In genomic region chr2:65574911-65575444, GRCh38 we compare ENCODE assay signal across 18 cellular contexts.
DNase-seq lines count a peak whose midpoint lies in the region; ATAC-seq and TF ChIP-seq lines count a peak whose summit lies in the region.
"Had no signal": no experiment of that assay in that cellular context is flagged by ENCODE, and none has a peak within 500 bp of the region (broad histone marks: within the 10 kb centered on the region; RNA-seq: fewer than 3 reads in every experiment).

No MANE protein-coding gene starts in this region.

- peak overlapping the region; percentile 14 to 73 (median 52); a peak in 19 of 22 replicates for H3K4me2 ChIP-seq in BLaER1 treated with 17β-estradiol and CSF1 and Interleukin-3, amounts not matched to agents 10 nM and 100 nM

- H3K4me1 Mint-ChIP-seq in progenitor cell of endocrine pancreas (ENCODE audit: low read depth) (peaks cover 2% of the 10 kb centered on the region), T-cell (peaks cover 2 to 6% (median 3%) of the 10 kb centered on the region in 3 donors)

- H3K27ac Mint-ChIP-seq in progenitor cell of endocrine pancreas (no peak overlapping the region), T-cell (no peak overlapping the region)
- H3K27ac Mint-ChIP-seq: activated naive CD4-positive, alpha-beta T cell treated with anti-CD3 and anti-CD28 coated beads, Interleukin-2, amount 10 ng/mL, durations not matched to agents 7 days and 5 days; IgD-negative memory B cell had no signal

- intact Hi-C loops in sciatic nerve (cut with DNase I): no loop called here

- peaks cover 9 to 35% (median 19%) of the 10 kb centered on the region in 10 experiments for H3K4me1 ChIP-seq in BLaER1 treated with 17β-estradiol and CSF1 and Interleukin-3, amounts not matched to agents 10 nM and 100 nM
- peaks cover 14% of the 10 kb centered on the region for H3K4me1 ChIP-seq in RWPE2 (ENCODE audit: insufficient read depth, poor library complexity, severe bottlenecking)

- peak overlapping the region in 3 of 11 experiments; percentile 1 to 31 (median 31); a peak in 4 of 22 replicates for H3K9ac ChIP-seq in BLaER1 treated with 17β-estradiol and CSF1 and Interleukin-3, amounts not matched to agents 10 nM and 100 nM

- POLR2A ChIA-PET in T-cell (lab: Charles Lee): no interaction called here

- TF ChIP-seq CTCF in RWPE2 (IDR thresholded peaks at IDR 0.05; ENCODE audit: poor library complexity, severe bottlenecking) (no peak), progenitor cell of endocrine pancreas (IDR thresholded peaks at IDR 0.05; ENCODE audit: unreplicated experiment) (no peak)

- H3K9me3 ChIP-seq in BLaER1 treated with 17β-estradiol and CSF1 and Interleukin-3, amounts not matched to agents 10 nM and 100 nM (replicated peaks in 1 of 11): no peaks in the 10 kb centered on the region
- no peaks in the 10 kb centered on the region for H3K9me3 ChIP-seq in RWPE2 (ENCODE audit: severe bottlenecking)
- H3K9me3 ChIP-seq: esophagus muscularis mucosa had no signal

- CTCF ChIA-PET in T-cell (lab: Charles Lee): no interaction called here

- H3K27me3 Mint-ChIP-seq in progenitor cell of endocrine pancreas: peaks cover 7% of the 10 kb centered on the region
- peaks cover 6 to 7% of the 10 kb centered on the region in 2 donors for H3K27me3 Mint-ChIP-seq in T-cell

- H3K27ac ChIP-seq in BLaER1 treated with 17β-estradiol and CSF1 and Interleukin-3, amounts not matched to agents 10 nM and 100 nM: peak overlapping the region in 2 of 11 experiments; percentile 9 to 30; a peak in 1 of 22 replicates
- H3K27ac ChIP-seq in RWPE2 (ENCODE audit: poor library complexity, severe bottlenecking) (peak overlapping the region; percentile 94), caudate nucleus (ENCODE audit: low read depth, low read length) (no peak overlapping the region)

- H4K20me1 ChIP-seq in BLaER1 treated with 17β-estradiol and CSF1 and Interleukin-3, amounts not matched to agents 10 nM and 100 nM: no peaks in the 10 kb centered on the region

- H3K4me3 ChIP-seq in BLaER1 treated with 17β-estradiol and CSF1 and Interleukin-3, amounts not matched to agents 10 nM and 100 nM: no peak overlapping the region
- H3K4me3 ChIP-seq in RWPE2 (ENCODE audit: severe bottlenecking): no peak overlapping the region
- H3K4me3 ChIP-seq: esophagus muscularis mucosa had no signal

- no peak for DNase-seq in RWPE2 (ENCODE audit: low spot score)
- peak; percentile 27 for DNase-seq in fibroblast of peridontal ligament (ENCODE audit: extremely low read depth)
- DNase-seq in sciatic nerve (ENCODE audit: low spot score): no peak
- DNase-seq in progenitor cell of endocrine pancreas (ENCODE audit: low spot score, unreplicated experiment): no peak
- no peak for DNase-seq in caudate nucleus (lab: John Stamatoyannopoulos, UW)
- DNase-seq in NAMALWA (ENCODE audit: low spot score): no peak
- DNase-seq in T-cell: no peak
- DNase-seq: activated naive CD4-positive, alpha-beta T cell treated with anti-CD3 and anti-CD28 coated beads, Interleukin-2, amount 10 ng/mL, durations not matched to agents 7 days and 5 days; NCI-H1048; NCI-H2081 treated with DMSO at 0.1 percent for 48 hours; NCI-H526; OCI-M1; right cardiac atrium had no signal

- H3K27me3 ChIP-seq in BLaER1 treated with 17β-estradiol and CSF1 and Interleukin-3, amounts not matched to agents 10 nM and 100 nM: no peaks in the 10 kb centered on the region
- no peaks in the 10 kb centered on the region for H3K27me3 ChIP-seq in RWPE2 (ENCODE audit: insufficient read depth, poor library complexity, severe bottlenecking)
- H3K27me3 ChIP-seq: esophagus muscularis mucosa had no signal

- H3K4me3 Mint-ChIP-seq in progenitor cell of endocrine pancreas (ENCODE audit: low read depth): no peak overlapping the region
- H3K4me3 Mint-ChIP-seq in T-cell: no peak overlapping the region
- H3K4me3 Mint-ChIP-seq: activated naive CD4-positive, alpha-beta T cell treated with anti-CD3 and anti-CD28 coated beads, Interleukin-2, amount 10 ng/mL, durations not matched to agents 7 days and 5 days; IgD-negative memory B cell; mesothelial cell of epicardium; neural crest cell had no signal

- H3K9me3 Mint-ChIP-seq in progenitor cell of endocrine pancreas (ENCODE audit: low read depth): no peaks in the 10 kb centered on the region
- H3K9me3 Mint-ChIP-seq in T-cell: no peaks in the 10 kb centered on the region
- H3K9me3 Mint-ChIP-seq: activated naive CD4-positive, alpha-beta T cell treated with anti-CD3 and anti-CD28 coated beads, Interleukin-2, amount 10 ng/mL, durations not matched to agents 7 days and 5 days; IgD-negative memory B cell; mesothelial cell of epicardium; neural crest cell had no signal

- no peaks in the 10 kb centered on the region for H3K36me3 Mint-ChIP-seq in progenitor cell of endocrine pancreas (ENCODE audit: insufficient read depth)
- H3K36me3 Mint-ChIP-seq in T-cell: no peaks in the 10 kb centered on the region
- H3K36me3 Mint-ChIP-seq: activated naive CD4-positive, alpha-beta T cell treated with anti-CD3 and anti-CD28 coated beads, Interleukin-2, amount 10 ng/mL, durations not matched to agents 7 days and 5 days; IgD-negative memory B cell; mesothelial cell of epicardium had no signal

- ATAC-seq in RWPE2 (ENCODE audit: low read depth) (no peak), sciatic nerve (peak; percentile 48), T-cell (replicated peaks in 1 of 4) (no peak)

- H3K36me3 ChIP-seq in BLaER1 treated with 17β-estradiol and CSF1 and Interleukin-3, amounts not matched to agents 10 nM and 100 nM: no peaks in the 10 kb centered on the region
- no peaks in the 10 kb centered on the region for H3K36me3 ChIP-seq in RWPE2 (ENCODE audit: low read depth)
- H3K36me3 ChIP-seq: esophagus muscularis mucosa had no signal
